ENCODE assay signal across 27 cellular contexts in genomic region chr1:95924684-95925083, GRCh38.
"Had no signal": no experiment of that assay in that cellular context is flagged by ENCODE, and none has a peak within 500 bp of the region (broad histone marks: within the 10 kb centered on the region; RNA-seq: fewer than 3 reads in every experiment).

No MANE protein-coding gene starts in this region.

- H3K27me3 ChIP-seq: stomach, suprapubic skin, thyroid gland, tibial artery, tibial nerve, transverse colon, upper lobe of left lung, upper lobe of right lung, uterus, vagina had no signal

- FAIRE-seq: urothelium cell line had no signal

- H3K27ac ChIP-seq: stomach, suprapubic skin, testis, thoracic aorta, thyroid gland, tibial artery, tibial nerve, transverse colon, upper lobe of left lung, upper lobe of right lung, uterus, vagina had no signal

- H3K4me1 ChIP-seq: stomach, suprapubic skin, testis, thyroid gland, transverse colon, upper lobe of left lung, upper lobe of right lung, uterus, vagina had no signal

- DNase-seq: stimulated activated CD4-positive, alpha-beta T cell treated with anti-CD3 and anti-CD28 coated beads, Interleukin-2, amount 100 ng/mL, for 48 hours; stimulated activated CD4-positive, alpha-beta T cell treated with anti-CD3 and anti-CD28 coated beads, Interleukin-4, amount 100 ng/mL, for 1 hour; stimulated activated CD4-positive, alpha-beta T cell treated with anti-CD3 and anti-CD28 coated beads, Interleukin-4, amount 100 ng/mL, for 24 hours; stimulated activated CD4-positive, alpha-beta T cell treated with anti-CD3 and anti-CD28 coated beads, Interleukin-4, amount 100 ng/mL, for 4 hours; stimulated activated CD8-positive, alpha-beta memory T cell treated with anti-CD3 and anti-CD28 coated beads, Interleukin-4, amount 100 ng/mL, for 48 hours; stimulated activated naive B cell treated with anti-CD40 and anti-IgM and Interleukin-4, amounts not matched to agents 10 μg/mL and 1 μg/mL and 100 μg/mL, for 72 hours; stimulated activated naive CD4-positive, alpha-beta T cell; stimulated activated naive CD4-positive, alpha-beta T cell treated with Interleukin-2 at 50 U/mL for 16 hours; stimulated activated naive CD8-positive, alpha-beta T cell treated with anti-CD3 and anti-CD28 coated beads, Interleukin-15, amount 100 ng/mL, for 72 hours; stimulated activated naive CD8-positive, alpha-beta T cell treated with anti-CD3 and anti-CD28 coated beads, Interleukin-15, Interleukin-2, amounts not matched to agents 100 U/mL and 50 U/mL, for 24 hours; stomach; substantia nigra; testis; thyroid gland; tibial artery; transverse colon; trophoblast cell; upper lobe of left lung; upper lobe of right lung; uterus had no signal

- H3K4me3 ChIP-seq: stomach, suprapubic skin, testis, thoracic aorta, thyroid gland, tibial artery, tibial nerve, transverse colon, upper lobe of left lung, upper lobe of right lung, uterus, vagina had no signal

- H3K36me3 ChIP-seq: stomach, suprapubic skin, thoracic aorta, thyroid gland, tibial artery, tibial nerve, transverse colon, upper lobe of left lung, upper lobe of right lung, uterus, vagina had no signal

- H3K9me3 ChIP-seq: stomach, suprapubic skin, testis, thoracic aorta, thyroid gland, tibial artery, tibial nerve, transverse colon, upper lobe of left lung, upper lobe of right lung, uterus, vagina had no signal

- ATAC-seq: stimulated activated effector memory CD8-positive, alpha-beta T cell treated with anti-CD3 and anti-CD28 coated beads, Interleukin-12 subunit alpha, Interleukin-12 subunit beta, amount 100 ng/mL, for 72 hours; stimulated activated memory B cell treated with anti-CD40 and anti-IgM and Interleukin-4, amounts not matched to agents 10 μg/mL and 1 μg/mL and 100 μg/mL, for 72 hours; stimulated activated naive B cell treated with anti-CD40 and anti-IgM and Interleukin-4, amounts not matched to agents 10 μg/mL and 1 μg/mL and 100 μg/mL, for 72 hours; stimulated activated naive CD8-positive, alpha-beta T cell treated with anti-CD3 and anti-CD28 coated beads, Interleukin-15, amount 100 ng/mL, for 72 hours; stimulated activated naive CD8-positive, alpha-beta T cell treated with anti-CD3 and anti-CD28 coated beads, Interleukin-15, Interleukin-2, amounts not matched to agents 100 U/mL and 50 U/mL, for 24 hours; upper lobe of right lung had no signal
